Comparison of ENCODE assay signal across 21 cellular contexts in genomic region chr1:28538286-28538685, GRCh38. TPM values are rescaled to one million over a fixed set of nuclear protein-coding genes. Genes with fewer than 3 reads are reported as not detected.
DNase-seq lines count a peak whose midpoint lies in the region; ATAC-seq and TF ChIP-seq lines count a peak whose summit lies in the region.
"Had no signal": no experiment of that assay in that cellular context is flagged by ENCODE, and none has a peak within 500 bp of the region (broad histone marks: within the 10 kb centered on the region; RNA-seq: fewer than 3 reads in every experiment).

No MANE protein-coding gene starts in this region.

- no peak for TF ChIP-seq CTCF in brain microvascular endothelial cell (IDR thresholded peaks at IDR 0.05; ENCODE audit: low read depth, low read length, missing control alignments)

- intact Hi-C loops in left colon (cut with DNase I, micrococcal nuclease), result no loop called here

- H3K4me1 ChIP-seq in mesodermal cell (ENCODE audit: control insufficient read depth, insufficient read depth, low read length, poor library complexity, severe bottlenecking), result peaks cover 2% of the 10 kb centered on the region
- H3K4me1 ChIP-seq: tibial nerve had no signal

- H3K4me3 ChIP-seq in mesodermal cell (ENCODE audit: extremely low read depth, insufficient read depth, low read length, poor library complexity, severe bottlenecking) (no peak overlapping the region), brain microvascular endothelial cell (ENCODE audit: low read depth, low read length) (no peak overlapping the region)
- H3K4me3 ChIP-seq: tibial nerve had no signal

- H3K4me1 Mint-ChIP-seq in T-helper 17 cell, result no peaks in the 10 kb centered on the region
- H3K4me1 Mint-ChIP-seq: activated naive CD4-positive, alpha-beta T cell treated with anti-CD3 and anti-CD28 coated beads, Interleukin-2, amount 10 ng/mL, durations not matched to agents 7 days and 5 days; H9 had no signal

- peaks cover 52% of the 10 kb centered on the region for H3K36me3 ChIP-seq in mesodermal cell (ENCODE audit: control insufficient read depth, insufficient read depth, low read length)
- H3K36me3 ChIP-seq in brain microvascular endothelial cell (replicated peaks), result peaks cover 28% of the 10 kb centered on the region

- H3K4me3 Mint-ChIP-seq in T-helper 17 cell, result no peak overlapping the region
- H3K4me3 Mint-ChIP-seq: activated naive CD4-positive, alpha-beta T cell treated with anti-CD3 and anti-CD28 coated beads, Interleukin-2, amount 10 ng/mL, durations not matched to agents 7 days and 5 days; activated T-cell treated with anti-CD3 and anti-CD28 coated beads, Interleukin-2, amount 50 U/mL, for 4 hours; H9; T-helper 2 cell treated with Interferon-gamma antibody and Interleukin-4, amounts not matched to agents 5 μg/mL and 100 μg/mL, for 36 hours had no signal

- no peaks in the 10 kb centered on the region for H3K27me3 ChIP-seq in brain microvascular endothelial cell (replicated peaks)
- H3K27me3 ChIP-seq: tibial nerve had no signal

- no peaks in the 10 kb centered on the region for H3K27me3 Mint-ChIP-seq in T-helper 17 cell
- H3K27me3 Mint-ChIP-seq: activated naive CD4-positive, alpha-beta T cell treated with anti-CD3 and anti-CD28 coated beads, Interleukin-2, amount 10 ng/mL, durations not matched to agents 7 days and 5 days had no signal

- H3K36me3 Mint-ChIP-seq in T-helper 17 cell (ENCODE audit: low read depth), result no peaks in the 10 kb centered on the region

- DNase-seq in NCI-H524 (lab: John Stamatoyannopoulos, UW), result peak; percentile 32 to 68
- DNase-seq in NCI-H524 treated with DMSO at 0.1 percent for 48 hours (lab: John Stamatoyannopoulos, UW), result no peak
- DNase-seq in T-helper 17 cell, result no peak
- no peak for DNase-seq in substantia nigra (lab: John Stamatoyannopoulos, UW)
- DNase-seq in kidney tubule cell (ENCODE audit: low spot score), result no peak
- DNase-seq in brain microvascular endothelial cell, result no peak
- no peak for DNase-seq in left colon
- DNase-seq: activated CD4-positive, alpha-beta T cell treated with anti-CD3 and anti-CD28 coated beads for 48 hours; activated naive CD4-positive, alpha-beta T cell treated with anti-CD3 and anti-CD28 coated beads, Interleukin-2, amount 10 ng/mL, durations not matched to agents 7 days and 5 days; activated T-cell treated with anti-CD3 and anti-CD28 coated beads, Interleukin-2, amount 50 U/mL, for 4 hours; amniotic stem cell; H9; NCI-H1092 treated with DMSO at 0.1 percent for 48 hours; NCI-H187 treated with DMSO at 0.1 percent for 48 hours; occipital lobe; stimulated activated CD4-positive, alpha-beta T cell treated with anti-CD3 and anti-CD28 coated beads, Interleukin-4, amount 100 ng/mL, for 1 hour; stimulated activated naive CD4-positive, alpha-beta T cell had no signal

- in situ Hi-C loops in brain microvascular endothelial cell (cut with HindIII; ENCODE audit: low pct_ligation_motif_present, low sequenced_read_pairs), result no loop called here

- peak overlapping the region; percentile 3 for H3K27ac Mint-ChIP-seq in T-helper 17 cell
- H3K27ac Mint-ChIP-seq: activated naive CD4-positive, alpha-beta T cell treated with anti-CD3 and anti-CD28 coated beads, Interleukin-2, amount 10 ng/mL, durations not matched to agents 7 days and 5 days; T-helper 2 cell treated with Interferon-gamma antibody and Interleukin-4, amounts not matched to agents 5 μg/mL and 100 μg/mL, for 36 hours had no signal

- ATAC-seq in T-helper 17 cell, result no peak
- no peak for ATAC-seq in left colon
- ATAC-seq: activated T-cell treated with anti-CD3 and anti-CD28 coated beads, Interleukin-2, amount 50 U/mL, for 4 hours had no signal

- H3K9me3 ChIP-seq in T-helper 17 cell (ENCODE audit: control insufficient read depth, low read length, poor library complexity, severe bottlenecking) (no peaks in the 10 kb centered on the region), mesodermal cell (ENCODE audit: control insufficient read depth, low read length) (no peaks in the 10 kb centered on the region)
- H3K9me3 ChIP-seq: tibial nerve had no signal

- 99 to 100% methylated on average over 4 to 6 of the region's 6 CpGs for WGBS in mesodermal cell (ENCODE audit: insufficient coverage in 2 of 2), 2 experiments

- peak overlapping the region; percentile 8 for H3K27ac ChIP-seq in mesodermal cell (ENCODE audit: low read depth, low read length, severe bottlenecking)
- H3K27ac ChIP-seq in substantia nigra (ENCODE audit: low read depth, low read length, poor library complexity, severe bottlenecking), result peak overlapping the region; percentile 49
- H3K27ac ChIP-seq in brain microvascular endothelial cell, result no peak overlapping the region
- H3K27ac ChIP-seq: tibial nerve, VCaP had no signal

RNA-seq across cellular contexts. Expression of gene TRNAU1AP, which starts 14.6 kb away (rescaled TPM):
- total RNA-seq in T-helper 17 cell, result 10 to 100 TPM; 24.5 to 27.9 TPM
- polyA plus RNA-seq in mesodermal cell (2013, experiment 1 of 2), result 33.7 TPM
- 37.4 TPM for polyA plus RNA-seq in mesodermal cell (2013, experiment 2 of 2)
- total RNA-seq in left colon, result 10 to 100 TPM; 14.7 to 18.3 TPM

RNA-seq across cellular contexts. Expression of gene RCC1, which starts 32.4 kb away (rescaled TPM):
- total RNA-seq in T-helper 17 cell, result 10 to 100 TPM; 10.7 to 15.1 TPM
- 42.7 TPM for polyA plus RNA-seq in mesodermal cell (2013, experiment 1 of 2)
- 44.9 TPM for polyA plus RNA-seq in mesodermal cell (2013, experiment 2 of 2)
- total RNA-seq in left colon, result 10 to 100 TPM; 22.1 to 34.8 TPM

RNA-seq across cellular contexts. Expression of gene RAB42, which starts 53.8 kb away (rescaled TPM):
- total RNA-seq in T-helper 17 cell, result not detected
- polyA plus RNA-seq in mesodermal cell (2013, experiment 1 of 2), result 3.5 TPM
- polyA plus RNA-seq in mesodermal cell (2013, experiment 2 of 2), result 2.2 TPM
- total RNA-seq in left colon, result 1 to 10 TPM; 3.0 to 4.7 TPM
- total RNA-seq: activated T-cell treated with anti-CD3 and anti-CD28 coated beads, Interleukin-2, amount 50 U/mL, for 4 hours had no signal

Comparison
In these comparisons a context has a peak if more than half of its experiments do, and no peak if none do; other contexts are left out.
1. DNase-seq: peak in NCI-H524 (2 of 2); none in NCI-H524 treated with DMSO at 0.1 percent for 48 hours (single experiment), T-helper 17 cell (0 of 3), substantia nigra (0 of 49), kidney tubule cell (single experiment), brain microvascular endothelial cell (single experiment) and left colon (0 of 2).
2. RNA of gene RAB42, which starts 53.8 kb away (total RNA-seq): 3.0 to 4.7 TPM in left colon; not detected in T-helper 17 cell; every median in the first group is over 4 times any median in the second.